In genomic region chr1:73749996-73750395, GRCh38 we compare ENCODE assay signal across 8 cellular contexts.
"Had no signal": no experiment of that assay in that cellular context is flagged by ENCODE, and none has a peak within 500 bp of the region (broad histone marks: within the 10 kb centered on the region; RNA-seq: fewer than 3 reads in every experiment).

No MANE protein-coding gene starts in this region.

- H3K27ac Mint-ChIP-seq: HFFc6 had no signal

- H3K4me3 Mint-ChIP-seq: HFFc6 had no signal

- DNase-seq: GM23248, GOT3, H7, HFFc6, IMR-90, KG1 had no signal

- ATAC-seq: HCT116, K562 had no signal
